Comparison of ENCODE assay signal across 8 cellular contexts in genomic region chr2:230068658-230069080, GRCh38. TPM values are rescaled to one million over a fixed set of nuclear protein-coding genes. Genes with fewer than 3 reads are reported as not detected.
A peak's percentile ranks its signal among the peaks of the same experiment; 100 is the strongest.
DNase-seq lines count a peak whose midpoint lies in the region; ATAC-seq and TF ChIP-seq lines count a peak whose summit lies in the region.

Gene SLC16A14 (minus strand): TSS chr2:230068924. CDS start chr2:230059352, 9,572 bp downstream.

- WGBS in esophagus squamous epithelium, 2 donors = 3 to 8% methylated on average over 3 to 11 of the region's 24 CpGs
- 1 to 4% methylated on average over 5 to 23 of the region's 24 CpGs for WGBS in upper lobe of left lung, 2 donors

- BruUV-seq in HCT116 (replicated peaks; lab: Mats Ljungman, UMichigan) = no TSS peak

- peak; percentile 59 for DNase-seq in EH (ENCODE audit: low read depth)
- DNase-seq in HCT116 (ENCODE audit: low read depth, low spot score) = peak; percentile 63
- peak; percentile 30 for DNase-seq in NCI-H2081 treated with DMSO at 0.1 percent for 48 hours (lab: John Stamatoyannopoulos, UW)
- peak; percentile 76 for DNase-seq in activated CD4-positive, alpha-beta T cell treated with anti-CD3 and anti-CD28 coated beads, Interleukin-2, amount 10 ng/mL, durations not matched to agents 24 days and 14 days
- DNase-seq in esophagus squamous epithelium (lab: John Stamatoyannopoulos, UW) = no peak
- DNase-seq in upper lobe of left lung = no peak
- DNase-seq in NCI-H82 (lab: John Stamatoyannopoulos, UW) = no peak

- peak within 1 kb of the TSS; percentile 80 for H3K4me2 ChIP-seq in HCT116 (ENCODE audit: low read length)

- H3K27me3 Mint-ChIP-seq in activated CD4-positive, alpha-beta T cell treated with anti-CD3 and anti-CD28 coated beads, Interleukin-2, amount 10 ng/mL, durations not matched to agents 24 days and 14 days = peaks cover 20% of the 10 kb centered on the region

- H3K36me3 ChIP-seq in HCT116 (ENCODE audit: control insufficient read depth in 1 of 2, insufficient read depth in 2 of 2, low read length in 2 of 2) (no peaks in the 10 kb centered on the region; a peak in 1 of 4 replicates), esophagus squamous epithelium (no peaks in the 10 kb centered on the region), mucosa of rectum (ENCODE audit: control insufficient read depth in 2 of 2, insufficient read depth in 2 of 2, low read length in 2 of 2) (no peaks in the 10 kb centered on the region), upper lobe of left lung (no peaks in the 10 kb centered on the region)

- ATAC-seq in HCT116 = peak; percentile 64
- ATAC-seq in upper lobe of left lung (ENCODE audit: low FRiP score in 2 of 2) = peak in 1 of 2 donors; percentile 30

- H3K9ac ChIP-seq in HCT116 (ENCODE audit: low read length) (peak within 1 kb of the TSS; percentile 75), mucosa of rectum (ENCODE audit: low read depth in 1 of 2, low read length in 2 of 2) (peak within 1 kb of the TSS; percentile 56 to 69)

- H3K4me1 ChIP-seq in HCT116 (ENCODE audit: control insufficient read depth in 1 of 2, insufficient read depth in 2 of 2, low read length in 2 of 2) = peaks cover 0 to 23% of the 10 kb centered on the region in 2 experiments; a peak in 3 of 4 replicates
- peaks cover 0 to 29% (median 5%) of the 10 kb centered on the region in 3 donors for H3K4me1 ChIP-seq in esophagus squamous epithelium
- peaks cover 4 to 14% of the 10 kb centered on the region in 2 donors for H3K4me1 ChIP-seq in mucosa of rectum (ENCODE audit: control insufficient read depth in 2 of 2, insufficient read depth in 2 of 2, low read length in 2 of 2)
- peaks cover 10 to 26% (median 17%) of the 10 kb centered on the region in 4 donors for H3K4me1 ChIP-seq in upper lobe of left lung

- H3K27ac ChIP-seq in HCT116 (ENCODE audit: low read depth, low read length) (peak within 1 kb of the TSS; percentile 76), esophagus squamous epithelium (peak within 1 kb of the TSS; percentile 77 to 88 (median 83)), mucosa of rectum (ENCODE audit: low read depth in 2 of 2, low read length in 2 of 2) (peak within 1 kb of the TSS; percentile 19 to 28), upper lobe of left lung (peak within 1 kb of the TSS; percentile 0 to 81 (median 68))

- H3K9me3 ChIP-seq in HCT116 (ENCODE audit: control insufficient read depth in 1 of 2, insufficient read depth in 1 of 2, low read depth in 1 of 2, low read length in 2 of 2) (no peaks in the 10 kb centered on the region), esophagus squamous epithelium (no peaks in the 10 kb centered on the region), mucosa of rectum (ENCODE audit: control insufficient read depth in 2 of 2, low read length in 2 of 2) (no peaks in the 10 kb centered on the region), upper lobe of left lung (no peaks in the 10 kb centered on the region)

- H3K9me2 ChIP-seq in HCT116 (ENCODE audit: insufficient read depth) = no peaks in the 10 kb centered on the region

- H3K4me3 Mint-ChIP-seq in activated CD4-positive, alpha-beta T cell treated with anti-CD3 and anti-CD28 coated beads, Interleukin-2, amount 10 ng/mL, durations not matched to agents 24 days and 14 days = peak within 1 kb of the TSS; percentile 80

- H3K4me1 Mint-ChIP-seq in activated CD4-positive, alpha-beta T cell treated with anti-CD3 and anti-CD28 coated beads, Interleukin-2, amount 10 ng/mL, durations not matched to agents 24 days and 14 days = peaks cover 15% of the 10 kb centered on the region

- POLR2A ChIA-PET in HCT116 (lab: Charles Lee) = interaction anchor here (1.8 kb wide), 1 partner anchor 7 kb away, joined by 4 read pairs; no protein-coding TSS in a partner anchor

- TF ChIP-seq RAD21 in HCT116 (IDR thresholded peaks at IDR 0.05; ENCODE audit: low read depth) = peak; percentile 53

- peak within 1 kb of the TSS; percentile 90 for H3K27ac Mint-ChIP-seq in activated CD4-positive, alpha-beta T cell treated with anti-CD3 and anti-CD28 coated beads, Interleukin-2, amount 10 ng/mL, durations not matched to agents 24 days and 14 days

- CTCF ChIA-PET in HCT116 (lab: Charles Lee) = interaction anchor here (0.9 to 3.9 kb wide), 9 partner anchors 9 to 741 kb away, joined by 3 to 31 read pairs (median 4); no protein-coding TSS in a partner anchor

- H3K4me3 ChIP-seq in HCT116 (replicated peaks in 1 of 2; ENCODE audit: low read depth in 1 of 2, low read length in 2 of 2) (peak within 1 kb of the TSS; percentile 74 to 82), esophagus squamous epithelium (peak within 1 kb of the TSS; percentile 63 to 83 (median 74)), mucosa of rectum (ENCODE audit: low read length in 2 of 2) (peak within 1 kb of the TSS; percentile 62 to 71), upper lobe of left lung (peak within 1 kb of the TSS; percentile 54 to 72 (median 68))

- peak within 1 kb of the TSS; percentile 88 for H2AFZ ChIP-seq in HCT116 (ENCODE audit: low read depth, low read length, poor library complexity, severe bottlenecking)

- RAD21 ChIA-PET in HCT116 (lab: Charles Lee; ENCODE audit: low non-redundant PET in 1 of 2, low total read pairs in 2 of 2, uncharacterized antibody in 2 of 2, unreplicated experiment in 2 of 2) = no interaction called here

- H3K27me3 ChIP-seq in HCT116 (ENCODE audit: insufficient read depth, low read length) = no peaks in the 10 kb centered on the region
- no peaks in the 10 kb centered on the region for H3K27me3 ChIP-seq in esophagus squamous epithelium
- H3K27me3 ChIP-seq in mucosa of rectum (ENCODE audit: control insufficient read depth in 2 of 2, insufficient read depth in 2 of 2, low read length in 2 of 2) = no peaks in the 10 kb centered on the region
- H3K27me3 ChIP-seq in upper lobe of left lung = no peaks in the 10 kb centered on the region

- no peak for TF ChIP-seq POLR2A in HCT116 (IDR thresholded peaks at IDR 0.05; ENCODE audit: borderline replicate concordance, extremely low read depth, insufficient read depth, insufficient read length)
- peak in 1 of 4 donors; percentile 15 for TF ChIP-seq POLR2A in esophagus squamous epithelium (IDR thresholded peaks at IDR 0.05)
- no peak for TF ChIP-seq POLR2A in upper lobe of left lung (IDR thresholded peaks at IDR 0.05)

- H3K79me2 ChIP-seq in HCT116 (ENCODE audit: insufficient read depth, low read length) = peaks cover 32% of the 10 kb centered on the region

- H3K9me3 Mint-ChIP-seq in activated CD4-positive, alpha-beta T cell treated with anti-CD3 and anti-CD28 coated beads, Interleukin-2, amount 10 ng/mL, durations not matched to agents 24 days and 14 days = peaks cover 2% of the 10 kb centered on the region

- TF ChIP-seq EP300 in upper lobe of left lung (IDR thresholded peaks at IDR 0.05) = no peak

- no peaks in the 10 kb centered on the region for H4K20me1 ChIP-seq in HCT116 (ENCODE audit: insufficient read depth)

- no peaks in the 10 kb centered on the region for H3K36me3 Mint-ChIP-seq in activated CD4-positive, alpha-beta T cell treated with anti-CD3 and anti-CD28 coated beads, Interleukin-2, amount 10 ng/mL, durations not matched to agents 24 days and 14 days (ENCODE audit: low read depth)

- intact Hi-C loops in HCT116 (cut with micrococcal nuclease) (loop anchor here (2.0 kb wide), 1 partner anchor 542 kb away; no protein-coding TSS in a partner anchor), esophagus squamous epithelium (cut with DNase I) (no loop called here)
- intact Hi-C loops in activated CD4-positive, alpha-beta T cell treated with anti-CD3 and anti-CD28 coated beads, Interleukin-2, amount 10 ng/mL, durations not matched to agents 24 days and 14 days (cut with micrococcal nuclease) = loop anchor here (1.0 to 10.0 kb wide), 5 partner anchors 8 to 543 kb away; no protein-coding TSS in a partner anchor

- peak; percentile 35 to 45 (median 36); a peak in 4 of 6 replicates for TF ChIP-seq CTCF in HCT116 (IDR thresholded peaks at IDR 0.05 in 2 of 3, conservative IDR thresholded peaks at IDR 0.05 in 1 of 3; ENCODE audit: borderline replicate concordance in 1 of 3, insufficient read depth in 1 of 3, low read depth in 2 of 3, low read length in 2 of 3)
- TF ChIP-seq CTCF in esophagus squamous epithelium (IDR thresholded peaks at IDR 0.05) = peak in 4 of 6 experiments; percentile 26 to 49 (median 33)
- TF ChIP-seq CTCF in upper lobe of left lung (IDR thresholded peaks at IDR 0.05) = no peak

TF ChIP-seq in HCT116, 20 proteins besides CTCF, POLR2A, EP300 and RAD21:
- TF ChIP-seq ATF3 (IDR thresholded peaks at IDR 0.05) (no peak), ZFX (IDR thresholded peaks at IDR 0.05) (peak; percentile 76), CBX3 (IDR thresholded peaks at IDR 0.05; ENCODE audit: low read depth) (peak; percentile 79; the same call in 1 of the 2 replicates), POLR2AphosphoS5 (IDR thresholded peaks at IDR 0.05; ENCODE audit: low read depth, low read length) (no peak; the same call in 1 of the 2 replicates), SIN3A (IDR thresholded peaks at IDR 0.05; ENCODE audit: low read depth) (no peak), MAX (IDR thresholded peaks at IDR 0.05) (peak; percentile 74)

RNA-seq across cellular contexts. Expression of gene SLC16A14, which starts in this region (rescaled TPM):
- 7.9 TPM for total RNA-seq in HCT116 (2021; ENCODE audit: unreplicated experiment)
- polyA plus RNA-seq in HCT116 (2012) = 6.2 and 6.9 TPM in 2 replicates
- 4.0 and 5.1 TPM in 2 replicates for total RNA-seq in activated CD4-positive, alpha-beta T cell treated with anti-CD3 and anti-CD28 coated beads, Interleukin-2, amount 10 ng/mL, durations not matched to agents 24 days and 14 days
- 1 to 10 TPM; 1.9 to 7.5 (median 4.9) TPM for total RNA-seq in esophagus squamous epithelium
- total RNA-seq in upper lobe of left lung = 1 to 10 TPM in 3 of 6 donors, under 1 TPM in 2, not detected in 1; 0.55 to 5.5 (median 1.6) TPM

Comparison
In these comparisons a context has a peak if more than half of its experiments do, and no peak if none do; other contexts are left out.
1. DNase-seq: peak in EH (single experiment), HCT116 (single experiment), NCI-H2081 treated with DMSO at 0.1 percent for 48 hours (single experiment) and activated CD4-positive, alpha-beta T cell treated with anti-CD3 and anti-CD28 coated beads, Interleukin-2, amount 10 ng/mL, durations not matched to agents 24 days and 14 days (single experiment); none in esophagus squamous epithelium (single experiment), upper lobe of left lung (0 of 2) and NCI-H82 (single experiment).
2. H3K27ac ChIP-seq: peak in every context shown above with its lines; median percentile 83 in esophagus squamous epithelium; 76 in HCT116; 68 in upper lobe of left lung; 24 in mucosa of rectum.
3. CTCF ChIP-seq: peak in HCT116 (3 of 3) and esophagus squamous epithelium (4 of 6); none in upper lobe of left lung (0 of 6).
4. Peak in every context shown above with its lines, with median percentiles within 50 percentile points of each other: H3K4me3 ChIP-seq.